ENCODE assay signal across 21 cellular contexts in the genomic region with DNA sequence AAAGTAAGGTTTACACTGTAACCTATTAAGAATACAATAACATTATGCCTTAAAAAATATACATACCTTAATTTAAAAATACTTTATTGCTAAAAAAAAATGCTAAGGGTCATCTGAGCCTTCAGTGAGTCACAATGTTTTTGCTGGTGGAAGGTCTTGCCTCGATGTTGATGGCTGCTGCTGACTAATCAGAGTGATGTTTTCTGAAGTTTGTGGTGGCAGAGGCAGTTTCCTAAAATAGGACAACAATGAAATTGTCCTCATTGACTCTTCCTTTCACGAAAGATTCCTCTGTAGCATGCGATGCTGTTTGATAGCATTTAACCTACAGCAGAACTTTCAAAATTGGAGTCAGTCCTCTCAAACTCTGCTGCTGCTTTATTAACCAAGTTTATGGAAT.
DNase-seq lines count a peak whose midpoint lies in the region; ATAC-seq, FAIRE-seq and TF ChIP-seq lines count a peak whose summit lies in the region.
"Had no signal": no experiment of that assay in that cellular context is flagged by ENCODE, and none has a peak within 500 bp of the region (broad histone marks: within the 10 kb centered on the region; RNA-seq: fewer than 3 reads in every experiment).

No MANE protein-coding gene starts in this region.

- DNase-seq in AG10803 (ENCODE audit: low read depth): peak; percentile 58
- peak; percentile 77 for DNase-seq in LHCN-M2 (ENCODE audit: low read depth)
- peak; percentile 32 for DNase-seq in bronchial epithelial cell (ENCODE audit: low read depth)
- DNase-seq in kidney tubule cell (ENCODE audit: low spot score): peak; percentile 32
- DNase-seq in head of caudate nucleus: no peak
- DNase-seq in anterior cingulate cortex (lab: John Stamatoyannopoulos, UW): no peak
- DNase-seq: activated CD4-positive, alpha-beta T cell treated with anti-CD3 and anti-CD28 coated beads for 36 hours; activated CD8-positive, alpha-beta memory T cell treated with anti-CD3 and anti-CD28 coated beads, Interleukin-2, amount 50 U/mL, for 48 hours; activated naive CD4-positive, alpha-beta T cell treated with Interleukin-2 at 50 U/mL for 16 hours; aorta; GOT3; hippocampal formation; kidney glomerular epithelial cell; NCI-H1092; NCI-H526 treated with DMSO at 0.1 percent for 48 hours; retina; stimulated activated naive CD4-positive, alpha-beta T cell; upper lobe of left lung had no signal

- no peaks in the 10 kb centered on the region for H3K36me3 ChIP-seq in bronchial epithelial cell (ENCODE audit: control insufficient read depth, insufficient read depth, low read length)
- H3K36me3 ChIP-seq: upper lobe of left lung had no signal

- no peak for FAIRE-seq in bronchial epithelial cell (lab: Jason Lieb, UNC)

- intact Hi-C loops in head of caudate nucleus (cut with DNase I): no loop called here

- TF ChIP-seq CTCF in AG10803 (conservative IDR thresholded peaks at IDR 0.05; ENCODE audit: low read length): no peak
- TF ChIP-seq CTCF in bronchial epithelial cell (IDR thresholded peaks at IDR 0.05; ENCODE audit: insufficient read depth, low read length, severe bottlenecking): no peak

- no peaks in the 10 kb centered on the region for H3K27me3 ChIP-seq in bronchial epithelial cell (ENCODE audit: control insufficient read depth, insufficient read depth, low read length)
- H3K27me3 ChIP-seq: upper lobe of left lung had no signal

- H3K4me3 ChIP-seq in AG10803 (ENCODE audit: low read length) (no peak overlapping the region), bronchial epithelial cell (ENCODE audit: low read depth, low read length) (no peak overlapping the region)
- H3K4me3 ChIP-seq: SK-N-MC, upper lobe of left lung had no signal

- ATAC-seq in esophagus mucosa (no peak), GM21825 (IDR thresholded peaks at IDR 0.05; ENCODE audit: unreplicated experiment) (no peak)
- ATAC-seq: activated CD4-positive, alpha-beta T cell treated with anti-CD3 and anti-CD28 coated beads for 36 hours had no signal

Comparison
In these comparisons a context has a peak if more than half of its experiments do, and no peak if none do; other contexts are left out.
1. DNase-seq: peak in AG10803 (single experiment), LHCN-M2 (single experiment), bronchial epithelial cell (single experiment) and kidney tubule cell (single experiment); none in head of caudate nucleus (0 of 42) and anterior cingulate cortex (0 of 58).